ENCODE assay signal across 29 cellular contexts in the genomic region with DNA sequence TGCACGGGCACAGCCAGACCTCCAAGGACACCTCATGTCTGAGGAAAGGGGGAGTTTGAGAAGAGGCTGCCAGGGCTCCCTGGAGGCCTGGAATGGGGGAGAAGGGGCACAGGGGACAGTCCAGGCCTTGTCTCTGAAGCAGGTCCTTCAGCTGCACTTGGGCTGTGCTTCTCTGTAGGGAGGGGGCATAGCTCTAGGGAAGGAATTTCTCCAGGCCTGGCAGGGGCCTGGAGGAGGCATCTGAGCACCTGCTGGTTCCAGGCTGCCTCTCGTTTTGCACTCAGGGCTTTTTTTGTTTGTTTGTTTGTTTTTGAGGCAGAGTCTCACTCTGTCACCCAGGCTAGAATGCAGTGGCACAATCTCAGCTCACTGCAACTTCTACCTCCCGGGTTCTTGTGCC.
"Had no signal": no experiment of that assay in that cellular context is flagged by ENCODE, and none has a peak within 500 bp of the region (broad histone marks: within the 10 kb centered on the region; RNA-seq: fewer than 3 reads in every experiment).

No MANE protein-coding gene starts in this region.

- H3K4me3 Mint-ChIP-seq: activated naive CD4-positive, alpha-beta T cell treated with anti-CD3 and anti-CD28 coated beads for 36 hours; activated naive CD8-positive, alpha-beta T cell treated with anti-CD3 and anti-CD28 coated beads for 36 hours; activated T-helper 1 cell treated with anti-CD3 and anti-CD28 coated beads, Interleukin-12 subunit alpha, Interleukin-12 subunit beta, Interleukin-2, Interleukin-4 antibody, amounts not matched to agents 30 ng/mL and 10 ng/mL and 1 ng/mL, durations not matched to agents 14 hours and 24 hours and 36 hours; nephron progenitor cell; T-helper 2 cell treated with Interferon-gamma antibody and Interleukin-4, amounts not matched to agents 5 μg/mL and 100 μg/mL, for 36 hours had no signal

- H3K36me3 ChIP-seq: adrenal gland, colonic mucosa, ovary, stomach, tibial artery had no signal

- ATAC-seq: body of pancreas, left cardiac atrium, left ventricle myocardium superior, sciatic nerve had no signal

- H3K9me3 ChIP-seq: adrenal gland, body of pancreas, colonic mucosa, ovary, stomach, tibial artery had no signal

- H3K4me1 ChIP-seq: adrenal gland, body of pancreas, colonic mucosa, stomach, tibial artery had no signal

- DNase-seq: activated CD4-positive, alpha-beta T cell treated with anti-CD3 and anti-CD28 coated beads for 4 hours; activated CD4-positive, alpha-beta T cell treated with anti-CD3 and anti-CD28 coated beads, Interleukin-2, amount 50 U/mL, for 4 hours; activated CD8-positive, alpha-beta memory T cell treated with anti-CD3 and anti-CD28 coated beads, Interleukin-2, amount 50 U/mL, for 4 hours; activated effector memory CD4-positive, alpha-beta T cell treated with anti-CD3 and anti-CD28 coated beads, Interleukin-2, amount 50 U/mL, for 16 hours; activated naive CD4-positive, alpha-beta T cell treated with anti-CD3 and anti-CD28 coated beads for 36 hours; activated naive CD8-positive, alpha-beta T cell treated with anti-CD3 and anti-CD28 coated beads for 36 hours; activated T-cell treated with anti-CD3 and anti-CD28 coated beads, Interleukin-2, amount 50 U/mL, for 1 hour; adrenal gland; aorta; body of pancreas; cerebellar nuclear complex; colonic mucosa; effector CD8-positive, alpha-beta T cell; left cardiac atrium; left ventricle myocardium superior; nephron progenitor cell; ovary; stimulated activated CD4-positive, alpha-beta T cell treated with anti-CD3 and anti-CD28 coated beads, Interleukin-12 subunit alpha, Interleukin-12 subunit beta, amount 100 ng/mL, for 4 hours; stimulated activated CD4-positive, alpha-beta T cell treated with anti-CD3 and anti-CD28 coated beads, Interleukin-4, amount 100 ng/mL, for 1 hour; stomach; tibial artery had no signal

- H3K4me2 ChIP-seq: hepatocyte had no signal

- H3K27ac ChIP-seq: adrenal gland, body of pancreas, colonic mucosa, hepatocyte, ovary, skin epidermis, stomach, tibial artery had no signal

- H3K36me3 Mint-ChIP-seq: activated naive CD8-positive, alpha-beta T cell treated with anti-CD3 and anti-CD28 coated beads for 36 hours had no signal

- H3K27me3 ChIP-seq: adrenal gland, body of pancreas, colonic mucosa, hepatocyte, ovary, stomach, tibial artery had no signal

- H3K4me3 ChIP-seq: adrenal gland, body of pancreas, colonic mucosa, hepatocyte, ovary, skin epidermis, stomach, tibial artery had no signal

- H3K9me3 Mint-ChIP-seq: activated naive CD4-positive, alpha-beta T cell treated with anti-CD3 and anti-CD28 coated beads for 36 hours; activated naive CD8-positive, alpha-beta T cell treated with anti-CD3 and anti-CD28 coated beads for 36 hours; activated T-helper 1 cell treated with anti-CD3 and anti-CD28 coated beads, Interleukin-12 subunit alpha, Interleukin-12 subunit beta, Interleukin-2, Interleukin-4 antibody, amounts not matched to agents 30 ng/mL and 10 ng/mL and 1 ng/mL, durations not matched to agents 14 hours and 24 hours and 36 hours; nephron progenitor cell; T-helper 2 cell treated with Interferon-gamma antibody and Interleukin-4, amounts not matched to agents 5 μg/mL and 100 μg/mL, for 36 hours had no signal

- FAIRE-seq: frontal cortex, keratinocyte had no signal

- H3K27ac Mint-ChIP-seq: activated naive CD4-positive, alpha-beta T cell treated with anti-CD3 and anti-CD28 coated beads for 36 hours; activated naive CD8-positive, alpha-beta T cell treated with anti-CD3 and anti-CD28 coated beads for 36 hours; activated T-helper 1 cell treated with anti-CD3 and anti-CD28 coated beads, Interleukin-12 subunit alpha, Interleukin-12 subunit beta, Interleukin-2, Interleukin-4 antibody, amounts not matched to agents 30 ng/mL and 10 ng/mL and 1 ng/mL, durations not matched to agents 14 hours and 24 hours and 36 hours; nephron progenitor cell; progenitor cell of endocrine pancreas; T-helper 2 cell treated with Interferon-gamma antibody and Interleukin-4, amounts not matched to agents 5 μg/mL and 100 μg/mL, for 36 hours had no signal

- H3K4me1 Mint-ChIP-seq: activated naive CD8-positive, alpha-beta T cell treated with anti-CD3 and anti-CD28 coated beads for 36 hours had no signal

- H3K27me3 Mint-ChIP-seq: activated naive CD8-positive, alpha-beta T cell treated with anti-CD3 and anti-CD28 coated beads for 36 hours; progenitor cell of endocrine pancreas had no signal
